ENCODE assay signal across 26 cellular contexts in the genomic region with DNA sequence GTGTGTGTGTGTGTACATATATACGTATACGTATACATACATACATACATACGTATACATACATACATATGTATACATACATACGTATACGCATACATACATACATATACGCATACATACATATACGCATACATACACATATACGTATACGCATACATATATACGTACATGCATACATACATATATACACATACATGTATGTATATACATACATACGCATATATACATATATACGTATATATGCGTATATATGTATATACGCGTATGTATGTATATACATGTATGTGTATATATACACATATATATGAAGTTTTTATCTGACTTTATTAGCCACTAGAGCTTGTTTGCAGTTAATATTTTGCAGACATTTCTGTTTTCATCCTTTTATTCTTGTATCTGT.
DNase-seq lines count a peak whose midpoint lies in the region; ATAC-seq, FAIRE-seq and TF ChIP-seq lines count a peak whose summit lies in the region.
"Had no signal": no experiment of that assay in that cellular context is flagged by ENCODE, and none has a peak within 500 bp of the region (broad histone marks: within the 10 kb centered on the region; RNA-seq: fewer than 3 reads in every experiment).

No MANE protein-coding gene starts in this region.

- H3K4me2 ChIP-seq in SK-N-SH: no peak overlapping the region
- H3K4me2 ChIP-seq: A549; BLaER1 treated with 17β-estradiol and CSF1 and Interleukin-3, amounts not matched to agents 10 nM and 100 nM had no signal

- TF ChIP-seq RAD21 in SK-N-SH (IDR thresholded peaks at IDR 0.05; ENCODE audit: low read length): no peak

- no peaks in the 10 kb centered on the region for H3K9me3 Mint-ChIP-seq in activated T-cell treated with anti-CD3 and anti-CD28 coated beads, Interleukin-2, amount 50 U/mL, for 24 hours
- H3K9me3 Mint-ChIP-seq: CD8-positive, alpha-beta memory T cell had no signal

- peaks cover 10% of the 10 kb centered on the region; the same call in 1 of the 2 replicates for H3K9me3 ChIP-seq in SK-N-SH
- no peaks in the 10 kb centered on the region for H3K9me3 ChIP-seq in small intestine (ENCODE audit: control insufficient read depth, low read depth)
- H3K9me3 ChIP-seq: A549, BE2C had no signal

- H3K4me1 ChIP-seq in SK-N-SH (ENCODE audit: control insufficient read depth in 1 of 2, insufficient read depth in 2 of 2, low read depth in 1 of 2, low read length in 1 of 2) (no peaks in the 10 kb centered on the region), small intestine (ENCODE audit: control insufficient read depth in 2 of 2, insufficient read depth in 1 of 2, low read depth in 1 of 2, low read length in 1 of 2) (no peaks in the 10 kb centered on the region)
- H3K4me1 ChIP-seq: A549; BE2C; BLaER1 treated with 17β-estradiol and CSF1 and Interleukin-3, amounts not matched to agents 10 nM and 100 nM had no signal

- no peaks in the 10 kb centered on the region for H4K20me1 ChIP-seq in SK-N-SH (ENCODE audit: insufficient read depth)

- H3K36me3 Mint-ChIP-seq in activated T-cell treated with anti-CD3 and anti-CD28 coated beads, Interleukin-2, amount 50 U/mL, for 24 hours (ENCODE audit: low read depth): no peaks in the 10 kb centered on the region
- H3K36me3 Mint-ChIP-seq: CD8-positive, alpha-beta memory T cell had no signal

- H3F3A ChIP-seq in SK-N-SH (replicated peaks; ENCODE audit: insufficient read depth): no peaks in the 10 kb centered on the region

- H2AFZ ChIP-seq in SK-N-SH (ENCODE audit: low read depth): no peak overlapping the region
- H2AFZ ChIP-seq: GM23248 had no signal

- POLR2A ChIA-PET in SK-N-SH (lab: Yijun Ruan, JAX): no interaction called here

- no peak overlapping the region for H3K27ac Mint-ChIP-seq in activated T-cell treated with anti-CD3 and anti-CD28 coated beads, Interleukin-2, amount 50 U/mL, for 24 hours
- H3K27ac Mint-ChIP-seq: CD14-positive monocyte; CD4-positive, alpha-beta T cell; CD8-positive, alpha-beta memory T cell had no signal

- no peaks in the 10 kb centered on the region for H3K79me2 ChIP-seq in SK-N-SH (ENCODE audit: insufficient read depth)

- H3K9me2 ChIP-seq in SK-N-SH: no peaks in the 10 kb centered on the region

- H3K9ac ChIP-seq in SK-N-SH: no peak overlapping the region
- H3K9ac ChIP-seq: BLaER1 treated with 17β-estradiol and CSF1 and Interleukin-3, amounts not matched to agents 10 nM and 100 nM; GM23248 had no signal

- H3K4me3 Mint-ChIP-seq in activated T-cell treated with anti-CD3 and anti-CD28 coated beads, Interleukin-2, amount 50 U/mL, for 24 hours: no peak overlapping the region
- H3K4me3 Mint-ChIP-seq: CD14-positive monocyte; CD4-positive, alpha-beta T cell; CD8-positive, alpha-beta memory T cell had no signal

- H3K36me3 ChIP-seq in SK-N-SH (replicated peaks in 1 of 2; ENCODE audit: control insufficient read depth in 1 of 2, insufficient read depth in 2 of 2, low read length in 1 of 2) (peaks cover 0 to 12% of the 10 kb centered on the region in 2 experiments), small intestine (ENCODE audit: control insufficient read depth in 2 of 2, insufficient read depth in 2 of 2, low read length in 2 of 2) (no peaks in the 10 kb centered on the region)
- H3K36me3 ChIP-seq: BE2C; BLaER1 treated with 17β-estradiol and CSF1 and Interleukin-3, amounts not matched to agents 10 nM and 100 nM had no signal

- CTCF ChIA-PET in SK-N-SH (lab: Yijun Ruan, JAX): interaction anchor here (2.4 kb wide), 1 partner anchor 21 kb away, joined by 9 read pairs; no protein-coding TSS in a partner anchor

- DNase-seq in SK-N-SH (no peak), small intestine (no peak)
- no peak for DNase-seq in activated T-cell treated with anti-CD3 and anti-CD28 coated beads, Interleukin-2, amount 50 U/mL, for 24 hours
- no peak for DNase-seq in stimulated activated naive CD8-positive, alpha-beta T cell treated with anti-CD3 and anti-CD28 coated beads, Interleukin-15, Interleukin-2, amounts not matched to agents 100 U/mL and 50 U/mL, for 24 hours
- DNase-seq: ACHN; AML-193; BE2C; CD4-positive, alpha-beta T cell; CD8-positive, alpha-beta memory T cell; DMS 273 treated with DMSO at 0.1 percent for 48 hours; DMS79; EL; GDM1; GM23248; H7; HCEC 1CT had no signal

- H3K27ac ChIP-seq in SK-N-SH (ENCODE audit: low read depth in 2 of 2, low read length in 1 of 2) (no peak overlapping the region), small intestine (ENCODE audit: low read depth in 1 of 2, low read length in 1 of 2) (no peak overlapping the region)
- H3K27ac ChIP-seq: 22Rv1; A549; BLaER1 treated with 17β-estradiol and CSF1 and Interleukin-3, amounts not matched to agents 10 nM and 100 nM; GM23248 had no signal

- H3K27me3 ChIP-seq in SK-N-SH (ENCODE audit: insufficient read depth) (no peaks in the 10 kb centered on the region), small intestine (ENCODE audit: control insufficient read depth in 2 of 2, insufficient read depth in 2 of 2, low read length in 2 of 2) (no peaks in the 10 kb centered on the region)
- H3K27me3 ChIP-seq: BE2C; BLaER1 treated with 17β-estradiol and CSF1 and Interleukin-3, amounts not matched to agents 10 nM and 100 nM had no signal

- TF ChIP-seq EP300 in SK-N-SH (IDR thresholded peaks at IDR 0.05; ENCODE audit: borderline replicate concordance in 1 of 2, low read depth in 1 of 2, low read length in 1 of 2): no peak

- no peak overlapping the region for H3K4me3 ChIP-seq in SK-N-SH (ENCODE audit: low read depth in 2 of 2, low read length in 1 of 2)
- H3K4me3 ChIP-seq in small intestine (ENCODE audit: low read depth in 1 of 2, low read length in 2 of 2): no peak overlapping the region
- H3K4me3 ChIP-seq: A549; BLaER1 treated with 17β-estradiol and CSF1 and Interleukin-3, amounts not matched to agents 10 nM and 100 nM; GM12878; GM23248 had no signal

- H3K27me3 Mint-ChIP-seq in activated T-cell treated with anti-CD3 and anti-CD28 coated beads, Interleukin-2, amount 50 U/mL, for 24 hours: peaks cover 11% of the 10 kb centered on the region

- FAIRE-seq in endometrium (lab: Jason Lieb, UNC) (peak; percentile 50), small intestine (lab: Jason Lieb, UNC) (peak; percentile 59)
- FAIRE-seq: D721Med, GM12878, GM19239, H1 had no signal

- H3K4me1 Mint-ChIP-seq in activated T-cell treated with anti-CD3 and anti-CD28 coated beads, Interleukin-2, amount 50 U/mL, for 24 hours (ENCODE audit: low read depth): no peaks in the 10 kb centered on the region
- H3K4me1 Mint-ChIP-seq: CD14-positive monocyte; CD8-positive, alpha-beta memory T cell had no signal

- no peak for TF ChIP-seq CTCF in SK-N-SH (IDR thresholded peaks at IDR 0.05)

- ATAC-seq in SK-N-SH treated with all-trans-retinoic acid at 6 μM for 48 hours: no peak
- no peak for ATAC-seq in stimulated activated naive CD8-positive, alpha-beta T cell treated with anti-CD3 and anti-CD28 coated beads, Interleukin-15, Interleukin-2, amounts not matched to agents 100 U/mL and 50 U/mL, for 24 hours
- ATAC-seq: A549, GM12878 had no signal

- WGBS in SK-N-SH (ENCODE audit: low lambda C conversion rate): 93% methylated on average over 15 of the region's 15 CpGs
- WGBS in small intestine, 3 donors: 85 to 97% (median 95%) methylated on average over 15 of the region's 15 CpGs

TF ChIP-seq in SK-N-SH treated with all-trans-retinoic acid at 6 μM for 48 hours, 23 proteins besides CTCF, POLR2A, EP300 and RAD21 (continues in another document):
- TF ChIP-seq, protein P1, sequence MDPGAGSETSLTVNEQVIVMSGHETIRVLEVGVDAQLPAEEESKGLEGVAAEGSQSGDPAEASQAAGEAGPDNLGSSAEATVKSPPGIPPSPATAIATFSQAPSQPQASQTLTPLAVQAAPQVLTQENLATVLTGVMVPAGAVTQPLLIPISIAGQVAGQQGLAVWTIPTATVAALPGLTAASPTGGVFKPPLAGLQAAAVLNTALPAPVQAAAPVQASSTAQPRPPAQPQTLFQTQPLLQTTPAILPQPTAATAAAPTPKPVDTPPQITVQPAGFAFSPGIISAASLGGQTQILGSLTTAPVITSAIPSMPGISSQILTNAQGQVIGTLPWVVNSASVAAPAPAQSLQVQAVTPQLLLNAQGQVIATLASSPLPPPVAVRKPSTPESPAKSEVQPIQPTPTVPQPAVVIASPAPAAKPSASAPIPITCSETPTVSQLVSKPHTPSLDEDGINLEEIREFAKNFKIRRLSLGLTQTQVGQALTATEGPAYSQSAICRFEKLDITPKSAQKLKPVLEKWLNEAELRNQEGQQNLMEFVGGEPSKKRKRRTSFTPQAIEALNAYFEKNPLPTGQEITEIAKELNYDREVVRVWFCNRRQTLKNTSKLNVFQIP (CRISPR knock-in tag; IDR thresholded peaks at IDR 0.05; ENCODE audit: borderline replicate concordance, low read depth): no peak

TF ChIP-seq in SK-N-SH, 30 proteins besides CTCF, POLR2A, EP300 and RAD21:
- TF ChIP-seq FOSL2 (IDR thresholded peaks at IDR 0.05; ENCODE audit: borderline replicate concordance, low read depth) (no peak), ELF1 (IDR thresholded peaks at IDR 0.05) (no peak), MXI1 (IDR thresholded peaks at IDR 0.05; ENCODE audit: low read depth, low read length) (no peak), JUND (IDR thresholded peaks at IDR 0.05) (no peak), MEF2A (IDR thresholded peaks at IDR 0.05; ENCODE audit: borderline replicate concordance, low read depth) (no peak), TCF12 (IDR thresholded peaks at IDR 0.05) (no peak), POLR2AphosphoS5 (IDR thresholded peaks at IDR 0.05; ENCODE audit: low read depth, low read length) (no peak), SIN3A (IDR thresholded peaks at IDR 0.05; ENCODE audit: borderline replicate concordance, low read depth, low read length) (no peak), FOXJ3 (CRISPR knock-in tag; IDR thresholded peaks at IDR 0.05) (no peak), CHD2 (IDR thresholded peaks at IDR 0.05; ENCODE audit: low read length, partially characterized antibody) (no peak), RFX5 (IDR thresholded peaks at IDR 0.05; ENCODE audit: low read length) (no peak), RXRA (IDR thresholded peaks at IDR 0.05; ENCODE audit: borderline replicate concordance, low read depth) (no peak), EZH2phosphoT487 (IDR thresholded peaks at IDR 0.05; ENCODE audit: borderline replicate concordance, low read depth) (no peak), NFIC (IDR thresholded peaks at IDR 0.05; ENCODE audit: borderline replicate concordance) (no peak), TEAD4 (IDR thresholded peaks at IDR 0.05; ENCODE audit: borderline replicate concordance, insufficient read depth) (no peak)
- TF ChIP-seq, protein P2, sequence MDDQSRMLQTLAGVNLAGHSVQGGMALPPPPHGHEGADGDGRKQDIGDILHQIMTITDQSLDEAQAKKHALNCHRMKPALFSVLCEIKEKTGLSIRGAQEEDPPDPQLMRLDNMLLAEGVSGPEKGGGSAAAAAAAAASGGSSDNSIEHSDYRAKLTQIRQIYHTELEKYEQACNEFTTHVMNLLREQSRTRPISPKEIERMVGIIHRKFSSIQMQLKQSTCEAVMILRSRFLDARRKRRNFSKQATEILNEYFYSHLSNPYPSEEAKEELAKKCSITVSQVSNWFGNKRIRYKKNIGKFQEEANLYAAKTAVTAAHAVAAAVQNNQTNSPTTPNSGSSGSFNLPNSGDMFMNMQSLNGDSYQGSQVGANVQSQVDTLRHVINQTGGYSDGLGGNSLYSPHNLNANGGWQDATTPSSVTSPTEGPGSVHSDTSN (IDR thresholded peaks at IDR 0.05): no peak
